8 cellular contexts compared by ENCODE assay signal in genomic region chr1:108570128-108570527, GRCh38. TPM values are rescaled to one million over a fixed set of nuclear protein-coding genes. Genes with fewer than 3 reads are reported as not detected.
DNase-seq lines count a peak whose midpoint lies in the region; ATAC-seq and TF ChIP-seq lines count a peak whose summit lies in the region.

No MANE protein-coding gene starts in this region.

- H3K4me3 ChIP-seq in OCI-LY7 (ENCODE audit: low read depth, low read length, poor library complexity, severe bottlenecking) (no peak overlapping the region), epithelial cell of esophagus (ENCODE audit: low read length) (no peak overlapping the region), psoas muscle (no peak overlapping the region)

- H3K79me2 ChIP-seq in OCI-LY7 (ENCODE audit: insufficient read depth, low read depth, low read length) = peaks cover 8% of the 10 kb centered on the region; the same call in 1 of the 2 replicates

- 0 out of 2 replicates have a peak, but pooled peaks cover 6% of the 10 kb centered on the region for H4K20me1 ChIP-seq in OCI-LY7 (ENCODE audit: insufficient read depth, low read length)

- no TSS peak for BruUV-seq in OCI-LY7 (replicated peaks; lab: Mats Ljungman, UMichigan)

- no peaks in the 10 kb centered on the region for H3K9me2 ChIP-seq in OCI-LY7 (ENCODE audit: insufficient read depth, low read length)

- ATAC-seq in GM19397 (IDR thresholded peaks at IDR 0.05; ENCODE audit: unreplicated experiment) (peak; percentile 92), HG03159 (IDR thresholded peaks at IDR 0.05; ENCODE audit: unreplicated experiment) (peak; percentile 98), psoas muscle (peak in 1 of 4 donors; percentile 52)

- H3K9me3 ChIP-seq in OCI-LY7 (ENCODE audit: low read length) (no peaks in the 10 kb centered on the region), psoas muscle (no peaks in the 10 kb centered on the region)

- H2AFZ ChIP-seq in OCI-LY7 (ENCODE audit: low read length) = no peak overlapping the region

- POLR2A ChIA-PET in OCI-LY7 (lab: Charles Lee) = interaction anchor here (0.7 to 1.0 kb wide), 2 partner anchors 10 to 13 kb away, joined by 3 to 4 read pairs; no protein-coding TSS in a partner anchor

- H3K4me2 ChIP-seq in OCI-LY7 (ENCODE audit: low read length) = no peak overlapping the region

- no peaks in the 10 kb centered on the region for H3K36me3 ChIP-seq in OCI-LY7 (ENCODE audit: insufficient read depth, low read length)
- H3K36me3 ChIP-seq in psoas muscle (ENCODE audit: insufficient read depth in 1 of 2, low read depth in 1 of 2) = no peaks in the 10 kb centered on the region

- TF ChIP-seq CTCF in OCI-LY7 (conservative IDR thresholded peaks at IDR 0.05; ENCODE audit: low read length) = peak; percentile 80
- TF ChIP-seq CTCF in epithelial cell of esophagus (IDR thresholded peaks at IDR 0.05; ENCODE audit: insufficient read depth, low read depth, low read length, missing control alignments) = peak; percentile 72
- peak; percentile 16 for TF ChIP-seq CTCF in psoas muscle (IDR thresholded peaks at IDR 0.05)

- H3K27ac ChIP-seq in OCI-LY7 (ENCODE audit: low read depth, low read length, poor library complexity, severe bottlenecking) = no peak overlapping the region
- H3K27ac ChIP-seq in psoas muscle = no peak overlapping the region

- H3K4me1 ChIP-seq in OCI-LY7 (ENCODE audit: insufficient read depth, low read length, poor library complexity, severe bottlenecking) (peaks cover 8% of the 10 kb centered on the region), psoas muscle (no peaks in the 10 kb centered on the region)

- intact Hi-C loops in OCI-LY7 (cut with micrococcal nuclease; ENCODE audit: unreplicated experiment) = no loop called here
- intact Hi-C loops in psoas muscle (cut with DNase I) = loop anchor here in 1 of 2 donors (5.0 kb wide), 1 partner anchor 757 kb away; no protein-coding TSS in a partner anchor

- no peaks in the 10 kb centered on the region for H3K27me3 ChIP-seq in psoas muscle (ENCODE audit: insufficient read depth in 3 of 3, low read length in 2 of 3)

- DNase-seq in EH (ENCODE audit: low read depth) (peak; percentile 46), OCI-LY7 (ENCODE audit: low spot score) (peak; percentile 50), epithelial cell of esophagus (ENCODE audit: low read depth) (peak; percentile 50), psoas muscle (no peak), cortex of kidney (lab: John Stamatoyannopoulos, UW) (no peak), NCI-H187 (lab: John Stamatoyannopoulos, UW) (no peak)

- CTCF ChIA-PET in OCI-LY7 (lab: Charles Lee; ENCODE audit: unreplicated experiment) = no interaction called here

RNA-seq across cellular contexts. Expression of gene EEIG2, which starts 10.2 kb away (rescaled TPM):
- 21.3 and 24.7 TPM in 2 replicates for total RNA-seq in OCI-LY7 (2014; rRNA removed; shearing (Covaris generic))
- total RNA-seq in OCI-LY7 (2022) (23.1 and 27.1 TPM in 2 replicates), psoas muscle (1 to 10 TPM in 3 of 4 donors, under 1 TPM in 1; 0.90 to 2.1 (median 1.3) TPM)
- 1 to 10 TPM in 1 of 3 donors, under 1 TPM in 2; 0.51 to 1.5 (median 0.53) TPM for polyA plus RNA-seq in psoas muscle

Comparison
In these comparisons a context has a peak if more than half of its experiments do, and no peak if none do; other contexts are left out.
1. DNase-seq: peak in EH (single experiment), OCI-LY7 (single experiment) and epithelial cell of esophagus (single experiment); none in psoas muscle (0 of 2), cortex of kidney (single experiment) and NCI-H187 (0 of 2).
2. CTCF ChIP-seq: peak in every context shown above with its lines; median percentile 80 in OCI-LY7; 72 in epithelial cell of esophagus; 16 in psoas muscle.
3. RNA of gene EEIG2, which starts 10.2 kb away (total RNA-seq): 21.3 to 27.1 TPM in OCI-LY7; 0.90 to 2.1 TPM in psoas muscle; every median in the first group is over 4 times any median in the second.